Comparison of ENCODE assay signal across 1 cellular context in genomic region chr6:34383651-34384304, GRCh38.
TF ChIP-seq lines count a peak whose summit lies in the region.

No MANE protein-coding gene starts in this region.

TF ChIP-seq in H1, 55 proteins besides CTCF, POLR2A, EP300 and RAD21:
- TF ChIP-seq HDAC2 (IDR thresholded peaks at IDR 0.05; ENCODE audit: borderline replicate concordance in 1 of 2, low read depth in 2 of 2, low read length in 2 of 2) (no peak), TEAD4 (IDR thresholded peaks at IDR 0.05; ENCODE audit: low read depth, low read length) (no peak), KDM5A (IDR thresholded peaks at IDR 0.05; ENCODE audit: low read length) (no peak), TBP (IDR thresholded peaks at IDR 0.05; ENCODE audit: low read depth, low read length) (no peak), CREB1 (IDR thresholded peaks at IDR 0.05) (no peak), CHD1 (IDR thresholded peaks at IDR 0.05; ENCODE audit: low read depth, low read length) (no peak), SUZ12 (IDR thresholded peaks at IDR 0.05; ENCODE audit: low read length) (no peak), CBX8 (IDR thresholded peaks at IDR 0.05; ENCODE audit: borderline replicate concordance, low read depth, low read length) (no peak), RNF2 (IDR thresholded peaks at IDR 0.05; ENCODE audit: borderline replicate concordance, low read depth, low read length, missing control alignments, poor library complexity, severe bottlenecking) (no peak)
